ENCODE assay signal across 11 cellular contexts in the genomic region with DNA sequence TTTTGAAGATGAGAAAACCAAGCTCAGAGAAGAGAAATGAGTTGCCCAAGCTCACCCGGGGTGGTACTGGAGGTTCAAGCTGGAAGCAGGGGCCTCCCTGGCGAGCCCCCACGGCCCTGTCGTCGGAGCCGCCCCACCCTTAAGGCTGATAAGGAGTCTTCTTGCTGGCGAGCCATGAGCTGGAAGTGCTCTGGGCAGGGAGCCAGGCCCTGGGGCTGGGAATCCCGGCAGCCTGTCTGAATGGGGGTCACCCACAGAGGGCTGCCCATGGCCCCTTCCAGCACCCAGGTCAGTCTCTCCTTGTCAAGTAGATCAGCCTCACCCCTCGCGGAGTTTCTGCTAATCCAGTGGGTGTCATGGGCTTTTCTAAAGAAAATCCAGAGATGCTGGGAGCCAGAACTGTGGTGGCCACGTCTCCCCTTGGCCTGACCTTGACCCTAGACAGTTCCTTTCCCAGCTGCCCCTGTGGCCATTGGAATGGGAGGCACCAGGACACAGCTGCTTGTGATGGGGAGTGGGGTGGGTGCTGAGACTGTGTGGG. TPM values are rescaled to one million over a fixed set of nuclear protein-coding genes. Genes with fewer than 3 reads are reported as not detected.
A peak's percentile ranks its signal among the peaks of the same experiment; 100 is the strongest.
DNase-seq lines count a peak whose midpoint lies in the region; ATAC-seq and TF ChIP-seq lines count a peak whose summit lies in the region.
"Had no signal": no experiment of that assay in that cellular context is flagged by ENCODE, and none has a peak within 500 bp of the region (broad histone marks: within the 10 kb centered on the region; RNA-seq: fewer than 3 reads in every experiment).

No MANE protein-coding gene starts in this region.

- no peak for TF ChIP-seq EP300 in gastroesophageal sphincter (IDR thresholded peaks at IDR 0.05)

- no peak for TF ChIP-seq CTCF in HL-60 (IDR thresholded peaks at IDR 0.05; ENCODE audit: insufficient read depth, low read length)
- TF ChIP-seq CTCF in gastroesophageal sphincter (IDR thresholded peaks at IDR 0.05) = no peak
- no peak for TF ChIP-seq CTCF in spleen (IDR thresholded peaks at IDR 0.05 in 8 of 11, conservative IDR thresholded peaks at IDR 0.05 in 3 of 11)

- DNase-seq in HL-60 (ENCODE audit: low read depth in 1 of 2, low spot score in 1 of 2) (peak in 1 of 2 experiments; percentile 76), OCI-M1 (lab: John Stamatoyannopoulos, UW) (peak; percentile 70), spleen (peak; percentile 86), KBM-7 (no peak), activated T-cell treated with anti-CD3 and anti-CD28 coated beads for 4 hours (no peak), G401 (ENCODE audit: low spot score) (no peak)
- DNase-seq: activated naive CD4-positive, alpha-beta T cell; H9 had no signal

- no peak for ATAC-seq in gastroesophageal sphincter

- no peaks in the 10 kb centered on the region for H3K27me3 ChIP-seq in HL-60 (ENCODE audit: insufficient read depth, poor library complexity, severe bottlenecking)
- H3K27me3 ChIP-seq in gastroesophageal sphincter = no peaks in the 10 kb centered on the region
- H3K27me3 ChIP-seq in spleen (replicated peaks in 1 of 7) = no peaks in the 10 kb centered on the region

- TF ChIP-seq POLR2A in gastroesophageal sphincter (IDR thresholded peaks at IDR 0.05) (no peak), spleen (IDR thresholded peaks at IDR 0.05) (no peak)

- H3K36me3 ChIP-seq in gastroesophageal sphincter = no peaks in the 10 kb centered on the region
- H3K36me3 ChIP-seq in spleen = no peaks in the 10 kb centered on the region

- H3K4me3 ChIP-seq in HL-60 (replicated peaks; ENCODE audit: insufficient read depth, low read length) = no peak overlapping the region
- H3K4me3 ChIP-seq in gastroesophageal sphincter = no peak overlapping the region
- H3K4me3 ChIP-seq in spleen = peak overlapping the region in 1 of 8 donors; percentile 69

- intact Hi-C loops in spleen (cut with DNase I; ENCODE audit: low total_unique reads) = no loop called here

- peak overlapping the region; percentile 97 for H3K27ac ChIP-seq in HL-60 (replicated peaks)
- peak overlapping the region in 3 of 4 donors; percentile 28 to 76 (median 54) for H3K27ac ChIP-seq in gastroesophageal sphincter
- peak overlapping the region in 7 of 8 donors; percentile 83 to 96 (median 87) for H3K27ac ChIP-seq in spleen

- in situ Hi-C loops in KBM-7 (cut with MboI; ENCODE audit: low pct_unique_long_range_greater_than_20kb, low sequenced_read_pairs) (no loop called here), G401 (cut with HindIII; ENCODE audit: low sequenced_read_pairs) (no loop called here)

- H3K4me1 ChIP-seq in gastroesophageal sphincter (peaks cover 0 to 54% (median 7%) of the 10 kb centered on the region in 3 donors), spleen (peaks cover 29 to 79% (median 60%) of the 10 kb centered on the region in 6 donors)

- H3K9me3 ChIP-seq in gastroesophageal sphincter (no peaks in the 10 kb centered on the region), spleen (no peaks in the 10 kb centered on the region)

- WGBS in gastroesophageal sphincter (ENCODE audit: low coverage in 1 of 2), 2 donors = 0% methylated on average over 1 of the region's 11 CpGs; no CpG with 5 or more reads in 1 of the 2 donors
- 9 to 35% (median 24%) methylated on average over 7 to 11 of the region's 11 CpGs for WGBS in spleen, 5 donors

RNA-seq across cellular contexts. Expression of gene P2RX1, which starts 1.2 kb away (rescaled TPM):
- total RNA-seq in gastroesophageal sphincter (10 to 100 TPM in 1 of 4 donors, 1 to 10 TPM in 3; 1.6 to 11.6 (median 3.2) TPM), spleen (10 to 100 TPM; 16.8 to 46.3 (median 23.1) TPM)
- polyA plus RNA-seq in spleen = 10 to 100 TPM in 2 of 3 donors, 1 to 10 TPM in 1; 9.2 to 22.0 (median 10.3) TPM
- total RNA-seq in G401 (2014; rRNA removed; shearing (Covaris generic)) = not detected in 2 replicates
- total RNA-seq: glomerular endothelial cell, H9, pulmonary artery endothelial cell had no signal

RNA-seq across cellular contexts. Expression of gene CAMKK1, which starts 24.6 kb away (rescaled TPM):
- total RNA-seq in gastroesophageal sphincter = 1 to 10 TPM; 3.4 to 7.1 (median 3.8) TPM
- 10 to 100 TPM in 2 of 7 donors, 1 to 10 TPM in 5; 7.7 to 13.0 (median 8.8) TPM for total RNA-seq in spleen
- 10 to 100 TPM in 1 of 3 donors, 1 to 10 TPM in 2; 5.2 to 10.0 (median 10.0) TPM for polyA plus RNA-seq in spleen
- total RNA-seq in G401 (2014; rRNA removed; shearing (Covaris generic)) = 2.3 and 3.4 TPM in 2 replicates

RNA-seq across cellular contexts. Expression of gene ATP2A3, which starts 46.8 kb away (rescaled TPM):
- total RNA-seq in gastroesophageal sphincter (10 to 100 TPM in 3 of 4 donors, 1 to 10 TPM in 1; 5.9 to 35.9 (median 18.1) TPM), spleen (100 to 1,000 TPM; 161 to 240 (median 219) TPM)
- polyA plus RNA-seq in spleen = 100 to 1,000 TPM; 103 to 190 (median 189) TPM
- 4.2 and 4.5 TPM in 2 replicates for total RNA-seq in G401 (2014; rRNA removed; shearing (Covaris generic))

Comparison
In these comparisons a context has a peak if more than half of its experiments do, and no peak if none do; other contexts are left out.
1. DNase-seq: peak in OCI-M1 (single experiment) and spleen (single experiment); none in KBM-7 (single experiment), activated T-cell treated with anti-CD3 and anti-CD28 coated beads for 4 hours (single experiment) and G401 (single experiment).
2. RNA of gene ATP2A3, which starts 46.8 kb away (total RNA-seq): 161 to 240 TPM in spleen; 5.9 to 35.9 TPM in gastroesophageal sphincter and 4.2 to 4.5 TPM in G401; every median in the first group is over 4 times any median in the second.
3. Peak in every context shown above with its lines, with median percentiles within 50 percentile points of each other: H3K27ac ChIP-seq.